ENCODE assay signal across 8 cellular contexts in the genomic region with DNA sequence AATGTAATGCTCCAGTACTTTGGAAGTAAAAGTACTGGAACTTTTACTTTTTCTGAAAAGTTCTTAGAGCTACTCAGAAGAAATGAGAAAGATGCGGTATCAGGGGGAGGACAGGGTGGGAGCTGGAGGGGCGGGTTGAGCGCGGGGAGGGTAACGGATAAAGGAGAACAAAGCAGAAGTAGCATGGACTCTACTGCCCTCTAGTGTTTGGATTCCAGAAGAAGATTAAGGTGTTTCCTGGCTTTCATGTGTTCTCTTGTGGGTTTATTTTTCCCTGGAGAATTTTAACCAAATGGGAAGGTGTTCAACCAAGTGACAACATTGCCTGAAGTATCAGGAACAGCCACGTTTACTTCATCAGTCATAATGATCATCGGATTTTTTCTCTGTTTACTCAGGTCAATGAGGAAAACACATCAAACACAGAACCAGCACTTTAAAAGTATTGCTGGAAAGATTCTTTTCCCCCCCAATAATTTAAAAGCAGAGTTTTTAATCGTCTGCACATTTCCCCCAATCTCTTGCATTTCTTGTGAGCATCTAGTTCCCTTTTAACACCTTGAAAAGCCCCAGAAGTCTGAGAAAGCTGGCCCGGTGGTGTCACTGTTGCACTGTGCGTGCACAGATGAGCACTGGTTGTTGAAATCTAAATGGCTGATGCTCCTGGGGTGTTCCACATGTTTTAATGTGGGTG.
DNase-seq lines count a peak whose midpoint lies in the region; ATAC-seq, FAIRE-seq and TF ChIP-seq lines count a peak whose summit lies in the region.

No MANE protein-coding gene starts in this region.

- no peaks in the 10 kb centered on the region for H3K36me3 ChIP-seq in right atrium auricular region
- H3K36me3 ChIP-seq in small intestine (ENCODE audit: control insufficient read depth in 2 of 2, insufficient read depth in 2 of 2, low read length in 2 of 2), result no peaks in the 10 kb centered on the region

- TF ChIP-seq CTCF in WI38 (IDR thresholded peaks at IDR 0.05; ENCODE audit: low read depth, low read length), result peak; percentile 14; the same call in 1 of the 2 replicates
- TF ChIP-seq CTCF in right atrium auricular region (IDR thresholded peaks at IDR 0.05), result peak; percentile 50 to 80

- no peak overlapping the region for H3K4me3 ChIP-seq in WI38 (ENCODE audit: low read depth, low read length)
- H3K4me3 ChIP-seq in right atrium auricular region, result no peak overlapping the region
- no peak overlapping the region for H3K4me3 ChIP-seq in small intestine (ENCODE audit: low read depth in 1 of 2, low read length in 2 of 2)

- H3K9me3 ChIP-seq in right atrium auricular region (no peaks in the 10 kb centered on the region), small intestine (ENCODE audit: control insufficient read depth, low read depth) (no peaks in the 10 kb centered on the region)

- WGBS in small intestine, 3 donors, result 20 to 21% (median 21%) methylated on average over 10 of the region's 10 CpGs

- no peak overlapping the region for H3K27ac ChIP-seq in right atrium auricular region
- no peak overlapping the region for H3K27ac ChIP-seq in small intestine (ENCODE audit: low read depth in 1 of 2, low read length in 1 of 2)

- H3K27me3 ChIP-seq in right atrium auricular region, result no peaks in the 10 kb centered on the region
- no peaks in the 10 kb centered on the region for H3K27me3 ChIP-seq in small intestine (ENCODE audit: control insufficient read depth in 2 of 2, insufficient read depth in 2 of 2, low read length in 2 of 2)

- peak; percentile 81 for ATAC-seq in HG02759 (IDR thresholded peaks at IDR 0.05; ENCODE audit: unreplicated experiment)
- no peak for ATAC-seq in GM19467 (IDR thresholded peaks at IDR 0.05; ENCODE audit: unreplicated experiment)

- H3K4me1 ChIP-seq in right atrium auricular region (no peaks in the 10 kb centered on the region), small intestine (ENCODE audit: control insufficient read depth in 2 of 2, insufficient read depth in 1 of 2, low read depth in 1 of 2, low read length in 1 of 2) (no peaks in the 10 kb centered on the region)

- DNase-seq in GDM1 (lab: John Stamatoyannopoulos, UW) (peak; percentile 5), NCI-H2107 (lab: John Stamatoyannopoulos, UW) (peak; percentile 18), right atrium auricular region (ENCODE audit: low spot score) (no peak), small intestine (peak; percentile 36)
- DNase-seq in stimulated activated CD4-positive, alpha-beta T cell treated with anti-CD3 and anti-CD28 coated beads, Interleukin-1b, Interleukin-23, amount 100 ng/mL, for 48 hours, result no peak

- FAIRE-seq in small intestine (lab: Jason Lieb, UNC), result no peak

Comparison
In these comparisons a context has a peak if more than half of its experiments do, and no peak if none do; other contexts are left out.
1. DNase-seq: peak in GDM1 (single experiment), NCI-H2107 (single experiment) and small intestine (single experiment); none in right atrium auricular region (single experiment) and stimulated activated CD4-positive, alpha-beta T cell treated with anti-CD3 and anti-CD28 coated beads, Interleukin-1b, Interleukin-23, amount 100 ng/mL, for 48 hours (single experiment).